In the genomic region with DNA sequence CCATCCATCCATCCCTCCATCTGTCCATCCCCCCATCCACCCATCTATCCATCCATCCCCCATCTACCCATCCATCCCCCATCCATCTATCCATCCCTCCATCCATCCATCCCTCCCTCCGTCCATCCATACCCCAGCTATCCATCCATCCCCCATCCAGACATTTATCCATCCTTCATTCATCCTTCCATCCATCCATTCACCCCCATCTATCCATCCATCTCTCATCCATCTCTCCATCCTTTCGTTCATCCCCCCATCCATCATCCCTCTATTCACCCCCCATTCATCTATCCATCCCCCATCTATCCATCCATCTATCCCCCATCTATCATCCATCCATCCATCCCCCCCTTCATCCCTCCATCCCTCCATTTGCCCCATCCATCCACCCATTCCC, we compare ENCODE assay signal across 23 cellular contexts.
DNase-seq lines count a peak whose midpoint lies in the region; ATAC-seq and TF ChIP-seq lines count a peak whose summit lies in the region.
"Had no signal": no experiment of that assay in that cellular context is flagged by ENCODE, and none has a peak within 500 bp of the region (broad histone marks: within the 10 kb centered on the region; RNA-seq: fewer than 3 reads in every experiment).

No MANE protein-coding gene starts in this region.

- H3K4me3 ChIP-seq in IMR-90 (ENCODE audit: insufficient read depth, low read depth, low read length) (no peak overlapping the region), osteoblast (ENCODE audit: insufficient read depth, low read length) (no peak overlapping the region)
- H3K4me3 ChIP-seq: BLaER1, GM12878 had no signal

- H2BK120ac ChIP-seq in IMR-90 (ENCODE audit: low read depth, low read length) = no peak overlapping the region

- no peaks in the 10 kb centered on the region for H3K79me1 ChIP-seq in IMR-90 (ENCODE audit: low read depth in 1 of 2, low read length in 2 of 2)

- no peak overlapping the region for H2AK9ac ChIP-seq in IMR-90 (replicated peaks; ENCODE audit: low read depth, low read length, poor library complexity)

- no peak for DNase-seq in IMR-90
- DNase-seq in osteoblast (ENCODE audit: insufficient read length, low spot score, missing footprints) = peak; percentile 23
- DNase-seq in effector memory CD8-positive, alpha-beta T cell = no peak
- no peak for DNase-seq in activated CD4-positive, alpha-beta T cell treated with anti-CD3 and anti-CD28 coated beads, Interleukin-2, amount 50 U/mL, for 4 hours
- no peak for DNase-seq in NCI-H524 treated with DMSO at 0.1 percent for 48 hours (lab: John Stamatoyannopoulos, UW)
- DNase-seq: 8988T; ACHN; BE2C; C1 segment of cervical spinal cord; CD4-positive, alpha-beta memory T cell; CD4-positive, CD25-positive, alpha-beta regulatory T cell; CD8-positive, alpha-beta memory T cell; COR-L47; DMS 273 treated with DMSO at 0.1 percent for 48 hours; DMS153; DMS53; DMS79; DND-41; EL; GDM1 had no signal

- H3K27me3 ChIP-seq in IMR-90 (ENCODE audit: control insufficient read depth, insufficient read depth, low read length) (no peaks in the 10 kb centered on the region), osteoblast (ENCODE audit: insufficient read depth, low read length) (no peaks in the 10 kb centered on the region)
- H3K27me3 ChIP-seq: BE2C, BLaER1 had no signal

- POLR2A ChIA-PET in IMR-90 (lab: Charles Lee; ENCODE audit: unreplicated experiment) = no interaction called here

- TF ChIP-seq CTCF in IMR-90 (conservative IDR thresholded peaks at IDR 0.05; ENCODE audit: low read depth, low read length) = no peak
- no peak for TF ChIP-seq CTCF in osteoblast (IDR thresholded peaks at IDR 0.05; ENCODE audit: extremely low read depth, low read depth, low read length)

- no peak overlapping the region for H3K56ac ChIP-seq in IMR-90 (ENCODE audit: extremely low read depth, insufficient read depth, low read length)

- no peak overlapping the region for H3K27ac Mint-ChIP-seq in effector memory CD8-positive, alpha-beta T cell
- H3K27ac Mint-ChIP-seq: CD14-positive monocyte; CD4-positive, alpha-beta memory T cell; CD4-positive, CD25-positive, alpha-beta regulatory T cell; CD8-positive, alpha-beta memory T cell had no signal

- peaks cover 0 to 21% of the 10 kb centered on the region in 2 donors for H3K27me3 Mint-ChIP-seq in effector memory CD8-positive, alpha-beta T cell
- H3K27me3 Mint-ChIP-seq: CD4-positive, alpha-beta memory T cell had no signal

- H3K27ac ChIP-seq in IMR-90 (ENCODE audit: insufficient read depth, low read length) = no peak overlapping the region
- no peak overlapping the region for H3K27ac ChIP-seq in osteoblast (ENCODE audit: low read depth, low read length)
- H3K27ac ChIP-seq: BLaER1 had no signal

- H4K20me1 ChIP-seq in IMR-90 (ENCODE audit: insufficient read depth, low read length) = no peaks in the 10 kb centered on the region
- H4K20me1 ChIP-seq in osteoblast (ENCODE audit: insufficient read depth, low read length) = no peaks in the 10 kb centered on the region
- H4K20me1 ChIP-seq: BLaER1 had no signal

- no peaks in the 10 kb centered on the region for H3K79me2 ChIP-seq in osteoblast (ENCODE audit: insufficient read depth, low read length)

- TF ChIP-seq RAD21 in IMR-90 (IDR thresholded peaks at IDR 0.05; ENCODE audit: low read length) = no peak

- CTCF ChIA-PET in IMR-90 (lab: Yijun Ruan, JAX) = no interaction called here

- no peak overlapping the region for H4K91ac ChIP-seq in IMR-90 (ENCODE audit: insufficient read depth, low read depth, low read length)

- no peaks in the 10 kb centered on the region for H3K4me1 Mint-ChIP-seq in effector memory CD8-positive, alpha-beta T cell (ENCODE audit: low read depth in 2 of 2)
- H3K4me1 Mint-ChIP-seq: CD14-positive monocyte; CD4-positive, alpha-beta memory T cell; CD4-positive, CD25-positive, alpha-beta regulatory T cell; CD8-positive, alpha-beta memory T cell had no signal

- H4K5ac ChIP-seq in IMR-90 (ENCODE audit: low read depth, low read length) = no peak overlapping the region

- in situ Hi-C loops in IMR-90 (cut with MboI; ENCODE audit: low sequenced_read_pairs) = no loop called here

- H3K4me1 ChIP-seq in IMR-90 (ENCODE audit: control insufficient read depth, insufficient read depth, low read length) (no peaks in the 10 kb centered on the region), osteoblast (ENCODE audit: insufficient read depth, low read length) (no peaks in the 10 kb centered on the region)
- H3K4me1 ChIP-seq: BE2C, BLaER1 had no signal

- peaks cover 20% of the 10 kb centered on the region for H3K9me3 ChIP-seq in IMR-90 (ENCODE audit: control insufficient read depth, insufficient read depth, low read length)
- H3K9me3 ChIP-seq in osteoblast (ENCODE audit: low read depth, low read length) = no peaks in the 10 kb centered on the region
- H3K9me3 ChIP-seq: BE2C, BLaER1 had no signal

- intact Hi-C loops in IMR-90 (cut with micrococcal nuclease) = no loop called here

- no peak overlapping the region for H3K23ac ChIP-seq in IMR-90 (ENCODE audit: low read depth, low read length)

- H3K9me3 Mint-ChIP-seq in effector memory CD8-positive, alpha-beta T cell = no peaks in the 10 kb centered on the region
- H3K9me3 Mint-ChIP-seq: CD4-positive, alpha-beta memory T cell; CD8-positive, alpha-beta memory T cell had no signal

- H2AK5ac ChIP-seq in IMR-90 (ENCODE audit: low read depth, low read length) = no peak overlapping the region

- H2AFZ ChIP-seq in IMR-90 (replicated peaks; ENCODE audit: low read length, poor library complexity) (no peak overlapping the region), osteoblast (ENCODE audit: low read length) (no peak overlapping the region)

- H3K36me3 Mint-ChIP-seq in effector memory CD8-positive, alpha-beta T cell (ENCODE audit: insufficient read depth) = peaks cover 3% of the 10 kb centered on the region
- H3K36me3 Mint-ChIP-seq: CD14-positive monocyte; CD4-positive, alpha-beta memory T cell; CD4-positive, CD25-positive, alpha-beta regulatory T cell; CD8-positive, alpha-beta memory T cell had no signal

- H2BK15ac ChIP-seq in IMR-90 (ENCODE audit: low read depth, low read length) = no peak overlapping the region

- no peak overlapping the region for H3K9ac ChIP-seq in IMR-90 (ENCODE audit: low read depth, low read length)
- H3K9ac ChIP-seq: BLaER1 had no signal

- H3K18ac ChIP-seq in IMR-90 (ENCODE audit: low read depth, low read length) = no peak overlapping the region

- H3K4me2 ChIP-seq in IMR-90 (ENCODE audit: low read depth, low read length) (no peak overlapping the region), osteoblast (ENCODE audit: insufficient read depth, low read length) (no peak overlapping the region)
- H3K4me2 ChIP-seq: BLaER1 had no signal

- no peaks in the 10 kb centered on the region for H3K9me1 ChIP-seq in IMR-90 (ENCODE audit: insufficient read depth, low read length)

- no peak overlapping the region for H2BK20ac ChIP-seq in IMR-90 (ENCODE audit: low read depth, low read length)

- no peak overlapping the region for H3K4ac ChIP-seq in IMR-90 (ENCODE audit: low read depth, low read length)

- H3K36me3 ChIP-seq in IMR-90 (ENCODE audit: control insufficient read depth, insufficient read depth, low read length) (no peaks in the 10 kb centered on the region), osteoblast (ENCODE audit: insufficient read depth, low read length) (no peaks in the 10 kb centered on the region)
- H3K36me3 ChIP-seq: BE2C, BLaER1 had no signal

- H2BK5ac ChIP-seq in IMR-90 (ENCODE audit: low read depth, low read length, poor library complexity, severe bottlenecking) = peak overlapping the region; percentile 39

- no TSS peak for BruUV-seq in IMR-90 (replicated peaks; lab: Mats Ljungman, UMichigan)

- no peak overlapping the region for H4K8ac ChIP-seq in IMR-90 (ENCODE audit: low read depth in 2 of 2, low read length in 2 of 2)

- no peak for TF ChIP-seq POLR2A in IMR-90 (IDR thresholded peaks at IDR 0.05; ENCODE audit: low read depth, low read length)

- H3K14ac ChIP-seq in IMR-90 (replicated peaks; ENCODE audit: low read depth, low read length) = no peak overlapping the region

- ATAC-seq in IMR-90 (ENCODE audit: low read depth) = no peak
- ATAC-seq in effector memory CD8-positive, alpha-beta T cell (replicated peaks) = no peak
- ATAC-seq: GM12878 had no signal

- dilution Hi-C loops in IMR-90 (cut with HindIII; ENCODE audit: low sequenced_read_pairs, unreplicated experiment) = no loop called here

- WGBS in IMR-90 (ENCODE audit: extremely low coverage in 2 of 2, insufficient read length in 1 of 2), 2 experiments = 71 to 100% methylated on average over 1 to 2 of the region's 2 CpGs

- H3K4me3 Mint-ChIP-seq in effector memory CD8-positive, alpha-beta T cell = no peak overlapping the region
- H3K4me3 Mint-ChIP-seq: CD14-positive monocyte; CD4-positive, alpha-beta memory T cell; CD4-positive, CD25-positive, alpha-beta regulatory T cell; CD8-positive, alpha-beta memory T cell had no signal

TF ChIP-seq in IMR-90, 13 proteins besides CTCF, POLR2A, EP300 and RAD21:
- TF ChIP-seq BHLHE40 (IDR thresholded peaks at IDR 0.05; ENCODE audit: low read depth, low read length) (no peak), CHD1 (IDR thresholded peaks at IDR 0.05; ENCODE audit: low read depth, low read length) (no peak), SMC3 (IDR thresholded peaks at IDR 0.05; ENCODE audit: low read depth, low read length) (no peak), RCOR1 (IDR thresholded peaks at IDR 0.05; ENCODE audit: insufficient replicate concordance, low read length) (no peak)
- TF ChIP-seq, protein P1, sequence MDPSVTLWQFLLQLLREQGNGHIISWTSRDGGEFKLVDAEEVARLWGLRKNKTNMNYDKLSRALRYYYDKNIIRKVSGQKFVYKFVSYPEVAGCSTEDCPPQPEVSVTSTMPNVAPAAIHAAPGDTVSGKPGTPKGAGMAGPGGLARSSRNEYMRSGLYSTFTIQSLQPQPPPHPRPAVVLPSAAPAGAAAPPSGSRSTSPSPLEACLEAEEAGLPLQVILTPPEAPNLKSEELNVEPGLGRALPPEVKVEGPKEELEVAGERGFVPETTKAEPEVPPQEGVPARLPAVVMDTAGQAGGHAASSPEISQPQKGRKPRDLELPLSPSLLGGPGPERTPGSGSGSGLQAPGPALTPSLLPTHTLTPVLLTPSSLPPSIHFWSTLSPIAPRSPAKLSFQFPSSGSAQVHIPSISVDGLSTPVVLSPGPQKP (IDR thresholded peaks at IDR 0.05; ENCODE audit: borderline replicate concordance, low read depth, low read length) = no peak
